31 cellular contexts compared by ENCODE assay signal in the genomic region with DNA sequence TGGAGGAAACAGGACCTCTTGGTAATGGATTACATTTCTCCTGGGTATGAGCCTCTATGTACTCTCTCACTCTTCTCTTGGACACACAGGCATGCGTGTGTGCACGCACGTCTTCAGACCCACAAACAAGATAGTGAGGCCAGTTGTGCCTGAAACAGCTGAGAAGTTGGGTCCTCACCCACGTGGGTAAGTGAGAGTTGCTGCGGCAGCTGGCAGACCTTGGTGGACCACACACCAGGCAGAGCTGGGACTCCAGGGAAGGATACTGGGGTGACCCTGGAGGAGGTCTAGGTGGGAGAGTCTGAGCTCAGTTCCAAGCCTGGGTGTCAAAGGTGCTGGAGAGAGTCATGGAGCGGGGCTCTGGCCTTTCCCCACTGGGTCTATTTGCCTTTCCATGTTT.
"Had no signal": no experiment of that assay in that cellular context is flagged by ENCODE, and none has a peak within 500 bp of the region (broad histone marks: within the 10 kb centered on the region; RNA-seq: fewer than 3 reads in every experiment).

No MANE protein-coding gene starts in this region.

- DNase-seq: activated B cell treated with CpG ODN at 0.5 μM for 24 hours; activated CD4-positive, alpha-beta memory T cell treated with anti-CD3 and anti-CD28 coated beads for 36 hours; activated CD4-positive, alpha-beta T cell treated with anti-CD3 and anti-CD28 coated beads for 4 hours; activated CD4-positive, alpha-beta T cell treated with anti-CD3 and anti-CD28 coated beads, Interleukin-2, amount 50 U/mL, for 1 hour; activated CD4-positive, CD25-positive, alpha-beta regulatory T cell treated with anti-CD3 and anti-CD28 coated beads, Interleukin-2, amount 50 U/mL, for 72 hours; activated CD8-positive, alpha-beta memory T cell treated with anti-CD3 and anti-CD28 coated beads, Interleukin-2, amount 50 U/mL, for 4 hours; activated gamma-delta T cell treated with Interleukin-2 at 50 U/mL for 16 hours; activated naive CD4-positive, alpha-beta T cell treated with anti-CD3 and anti-CD28 coated beads for 36 hours; activated T-cell treated with anti-CD3 and anti-CD28 coated beads, Interleukin-2, amount 50 U/mL, for 72 hours; adrenal gland; central memory CD4-positive, alpha-beta T cell; MM.1S; MV-4-11; NCI-H1092; NCI-H1436 treated with DMSO at 0.1 percent for 48 hours; NCI-H1694 treated with DMSO at 0.1 percent for 48 hours; NCI-H2029; NCI-H345; NCI-H524 treated with DMSO at 0.1 percent for 48 hours; OCI-M1; SHP77 treated with DMSO at 0.1 percent for 48 hours; T-cell; T-helper 2 cell; T-helper 9 cell had no signal

- H3K9me3 Mint-ChIP-seq: activated B cell treated with CpG ODN at 0.5 μM for 24 hours; activated CD4-positive, alpha-beta memory T cell treated with anti-CD3 and anti-CD28 coated beads for 36 hours; activated naive CD4-positive, alpha-beta T cell treated with anti-CD3 and anti-CD28 coated beads for 36 hours; activated T-cell treated with anti-CD3 and anti-CD28 coated beads, Interleukin-2, amount 50 U/mL, for 72 hours; activated T-helper 17 cell treated with anti-CD3 and anti-CD28 coated beads, Interleukin-2, amount 50 U/mL, for 72 hours; T-cell had no signal

- H3K27ac ChIP-seq: adrenal gland, KMS-11, VCaP had no signal

- H3K4me1 Mint-ChIP-seq: activated B cell treated with CpG ODN at 0.5 μM for 24 hours; activated T-helper 17 cell treated with anti-CD3 and anti-CD28 coated beads, Interleukin-2, amount 50 U/mL, for 72 hours had no signal

- H3K27me3 Mint-ChIP-seq: activated CD4-positive, alpha-beta memory T cell treated with anti-CD3 and anti-CD28 coated beads for 36 hours; activated T-helper 17 cell treated with anti-CD3 and anti-CD28 coated beads, Interleukin-2, amount 50 U/mL, for 72 hours had no signal

- H3K4me3 ChIP-seq: adrenal gland had no signal

- H3K9me3 ChIP-seq: adrenal gland had no signal

- H3K36me3 ChIP-seq: adrenal gland had no signal

- ATAC-seq: activated naive CD4-positive, alpha-beta T cell treated with anti-CD3 and anti-CD28 coated beads, Interleukin-2, amount 50 U/mL, for 72 hours; activated T-helper 17 cell treated with anti-CD3 and anti-CD28 coated beads, Interleukin-2, amount 50 U/mL, for 72 hours; Panc1; SK-N-SH treated with all-trans-retinoic acid at 6 μM for 48 hours had no signal

- H3K4me2 ChIP-seq: KMS-11 had no signal

- H3K9ac ChIP-seq: KMS-11 had no signal

- H3K27me3 ChIP-seq: adrenal gland had no signal

- H3K4me3 Mint-ChIP-seq: activated B cell treated with CpG ODN at 0.5 μM for 24 hours; activated CD4-positive, alpha-beta memory T cell treated with anti-CD3 and anti-CD28 coated beads for 36 hours; activated naive CD4-positive, alpha-beta T cell treated with anti-CD3 and anti-CD28 coated beads for 36 hours; activated T-cell treated with anti-CD3 and anti-CD28 coated beads, Interleukin-2, amount 50 U/mL, for 72 hours; activated T-helper 17 cell treated with anti-CD3 and anti-CD28 coated beads, Interleukin-2, amount 50 U/mL, for 72 hours; brain; T-cell had no signal

- H3K4me1 ChIP-seq: adrenal gland had no signal

- H3K36me3 Mint-ChIP-seq: activated CD4-positive, alpha-beta memory T cell treated with anti-CD3 and anti-CD28 coated beads for 36 hours; activated naive CD4-positive, alpha-beta T cell treated with anti-CD3 and anti-CD28 coated beads, Interleukin-2, amount 50 U/mL, for 72 hours; brain; T-cell had no signal

- H3K27ac Mint-ChIP-seq: activated B cell treated with CpG ODN at 0.5 μM for 24 hours; activated CD4-positive, alpha-beta memory T cell treated with anti-CD3 and anti-CD28 coated beads for 36 hours; activated naive CD4-positive, alpha-beta T cell treated with anti-CD3 and anti-CD28 coated beads for 36 hours; activated T-helper 17 cell treated with anti-CD3 and anti-CD28 coated beads, Interleukin-2, amount 50 U/mL, for 72 hours; brain; T-cell had no signal
